ENCODE assay signal across 4 cellular contexts in genomic region chr4:59762344-59762743, GRCh38.
TF ChIP-seq lines count a peak whose summit lies in the region.

No MANE protein-coding gene starts in this region.

TF ChIP-seq in HepG2, 621 proteins besides CTCF, POLR2A, EP300 and RAD21:
- TF ChIP-seq KDM2A (CRISPR knock-in tag; IDR thresholded peaks at IDR 0.05; ENCODE audit: borderline replicate concordance, low read depth) (no peak), ZNF83 (CRISPR knock-in tag; IDR thresholded peaks at IDR 0.05; ENCODE audit: borderline replicate concordance) (no peak), CHCHD3 (CRISPR knock-in tag; IDR thresholded peaks at IDR 0.05) (no peak), GABPB1 (CRISPR knock-in tag; IDR thresholded peaks at IDR 0.05) (no peak), MAFF (IDR thresholded peaks at IDR 0.05; ENCODE audit: low read depth, low read length) (peak; percentile 84), ZUFSP (CRISPR knock-in tag; IDR thresholded peaks at IDR 0.05; ENCODE audit: borderline replicate concordance) (no peak), ZNF547 (CRISPR knock-in tag; IDR thresholded peaks at IDR 0.05) (no peak), HDAC6 (IDR thresholded peaks at IDR 0.05; ENCODE audit: low read depth, low read length) (no peak), MAFK (conservative IDR thresholded peaks at IDR 0.05 in 1 of 2, IDR thresholded peaks at IDR 0.05 in 1 of 2; ENCODE audit: low read length in 2 of 2) (peak; percentile 73 to 85; a peak in 3 of 4 replicates), KAT8 (CRISPR knock-in tag; IDR thresholded peaks at IDR 0.05) (no peak), ZNF10 (CRISPR knock-in tag; IDR thresholded peaks at IDR 0.05; ENCODE audit: borderline replicate concordance, low read depth) (no peak)

TF ChIP-seq in A549, 52 proteins besides CTCF, POLR2A, EP300 and RAD21:
- peak; percentile 41 for TF ChIP-seq MAFK (IDR thresholded peaks at IDR 0.05; ENCODE audit: partially characterized antibody)
- TF ChIP-seq BHLHE40 (IDR thresholded peaks at IDR 0.05; ENCODE audit: low read depth, low read length), result no peak
- TF ChIP-seq ZC3H11A (IDR thresholded peaks at IDR 0.05), result no peak

TF ChIP-seq in IMR-90, 13 proteins besides CTCF, POLR2A, EP300 and RAD21:
- TF ChIP-seq MAFK (IDR thresholded peaks at IDR 0.05; ENCODE audit: low read depth, low read length) (peak; percentile 66), CEBPB (IDR thresholded peaks at IDR 0.05; ENCODE audit: low read depth, low read length) (no peak)

TF ChIP-seq in K562, 482 proteins besides CTCF, POLR2A, EP300 and RAD21:
- no peak for TF ChIP-seq POU5F1 (IDR thresholded peaks at IDR 0.05; ENCODE audit: borderline replicate concordance, low read depth, low read length, partially characterized antibody)
- TF ChIP-seq MAFF (IDR thresholded peaks at IDR 0.05; ENCODE audit: low read length), result peak; percentile 25; the same call in 1 of the 2 replicates
- no peak for TF ChIP-seq BHLHE40 (IDR thresholded peaks at IDR 0.05; ENCODE audit: low read length)
- TF ChIP-seq DDX20 (tag; IDR thresholded peaks at IDR 0.05; ENCODE audit: low read depth), result no peak
- TF ChIP-seq ZNF316 (IDR thresholded peaks at IDR 0.05), result peak; percentile 40; the same call in 1 of the 2 replicates
